ENCODE assay signal across 8 cellular contexts in the genomic region with DNA sequence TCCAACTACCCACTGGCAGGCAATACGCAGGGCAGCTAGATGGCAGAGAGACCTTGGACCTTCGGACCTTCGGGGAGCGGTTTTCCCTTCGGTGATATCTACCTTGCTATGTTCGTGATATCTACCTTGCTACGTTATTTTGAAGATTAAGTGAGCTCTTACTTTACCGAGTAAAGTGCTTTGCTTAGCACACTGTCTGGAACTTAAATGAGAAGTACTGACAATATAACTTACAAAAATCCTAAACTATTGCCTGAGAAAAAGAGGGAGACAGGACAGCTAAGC. TPM values are rescaled to one million over a fixed set of nuclear protein-coding genes. Genes with fewer than 3 reads are reported as not detected.
DNase-seq lines count a peak whose midpoint lies in the region; ATAC-seq and TF ChIP-seq lines count a peak whose summit lies in the region.

No MANE protein-coding gene starts in this region.

- TF ChIP-seq CTCF in mammary epithelial cell (conservative IDR thresholded peaks at IDR 0.05 in 1 of 2, IDR thresholded peaks at IDR 0.05 in 1 of 2; ENCODE audit: extremely low read depth in 1 of 2, insufficient read depth in 1 of 2, low read depth in 1 of 2, low read length in 2 of 2) = no peak

- H3K9me3 ChIP-seq in mammary epithelial cell (replicated peaks; ENCODE audit: insufficient read depth, low read length) (no peaks in the 10 kb centered on the region), muscle layer of duodenum (ENCODE audit: control insufficient read depth in 1 of 2, low read length in 2 of 2) (no peaks in the 10 kb centered on the region)

- intact Hi-C loops in mammary epithelial cell (cut with micrococcal nuclease) = loop anchor here (1.0 to 2.0 kb wide), 7 partner anchors 19 to 217 kb away; partner anchors contain the start of gene APLP2

- H3K79me2 ChIP-seq in mammary epithelial cell (ENCODE audit: insufficient read depth, low read length) = peaks cover 36% of the 10 kb centered on the region

- H3K27ac ChIP-seq in mammary epithelial cell (ENCODE audit: insufficient read depth, low read depth, low read length) (peak overlapping the region; percentile 100), muscle layer of duodenum (ENCODE audit: low read length) (peak overlapping the region; percentile 99)

- POLR2A ChIA-PET in HEK293T (lab: Yijun Ruan, JAX) = interaction anchor here (0.6 to 2.9 kb wide), 9 partner anchors 11 to 627 kb away, joined by 3 to 24 read pairs (median 3); partner anchors contain the start of genes APLP2 and BARX2

- peaks cover 14% of the 10 kb centered on the region for H3K4me1 ChIP-seq in mammary epithelial cell (ENCODE audit: insufficient read depth, low read length)
- peaks cover 0 to 10% of the 10 kb centered on the region in 2 donors for H3K4me1 ChIP-seq in muscle layer of duodenum (ENCODE audit: control insufficient read depth in 1 of 2, insufficient read depth in 2 of 2, low read length in 2 of 2)

- peak overlapping the region; percentile 84 for H3K4me2 ChIP-seq in mammary epithelial cell (ENCODE audit: insufficient read depth, low read depth, low read length)

- DNase-seq in mammary epithelial cell (no peak), HEK293T (ENCODE audit: extremely low spot score) (no peak), DMS53 treated with DMSO at 0.1 percent for 48 hours (lab: John Stamatoyannopoulos, UW; ENCODE audit: unreplicated experiment) (no peak)

- dilution Hi-C loops in mammary epithelial cell (cut with HindIII; ENCODE audit: low sequenced_read_pairs) = no loop called here

- no peak for TF ChIP-seq POLR2A in GM18505 (IDR thresholded peaks at IDR 0.05; ENCODE audit: borderline replicate concordance, extremely low read depth, insufficient read depth, insufficient read length)

- H2AFZ ChIP-seq in mammary epithelial cell (ENCODE audit: low read depth, low read length) = peak overlapping the region; percentile 97

- H3K4me3 ChIP-seq in mammary epithelial cell (replicated peaks in 1 of 3; ENCODE audit: insufficient read depth in 1 of 3, low read depth in 2 of 3, low read length in 3 of 3) = peak overlapping the region; percentile 70 to 95 (median 79)
- peak overlapping the region; percentile 61 to 84 for H3K4me3 ChIP-seq in muscle layer of duodenum (ENCODE audit: low read depth in 1 of 2, low read length in 2 of 2)

- BruUV-seq in mammary epithelial cell (replicated peaks; lab: Mats Ljungman, UMichigan) = TSS peak; percentile 77

- peak; percentile 23 for ATAC-seq in GM18498 (IDR thresholded peaks at IDR 0.05; ENCODE audit: unreplicated experiment)
- peak; percentile 11 for ATAC-seq in HG03280 (IDR thresholded peaks at IDR 0.05; ENCODE audit: unreplicated experiment)
- ATAC-seq in HG03378 (IDR thresholded peaks at IDR 0.05; ENCODE audit: unreplicated experiment) = no peak
- no peak for ATAC-seq in GM18505 (IDR thresholded peaks at IDR 0.05; ENCODE audit: unreplicated experiment)

- no peaks in the 10 kb centered on the region for H3K27me3 ChIP-seq in mammary epithelial cell (ENCODE audit: insufficient read depth, low read length)
- no peaks in the 10 kb centered on the region for H3K27me3 ChIP-seq in muscle layer of duodenum (ENCODE audit: low read depth, low read length)

- H4K20me1 ChIP-seq in mammary epithelial cell (ENCODE audit: insufficient read depth, low read length) = no peaks in the 10 kb centered on the region

- 0% methylated on average over 8 of the region's 8 CpGs for WGBS in mammary epithelial cell (ENCODE audit: low coverage, missing lambda C conversion rate)

- CTCF ChIA-PET in mammary epithelial cell (lab: Charles Lee; ENCODE audit: low non-redundant PET) (interaction anchor here (1.0 kb wide), 1 partner anchor 100 kb away, joined by 4 read pairs; no protein-coding TSS in a partner anchor), HEK293T (lab: Yijun Ruan, JAX) (interaction anchor here (0.7 kb wide), 1 partner anchor 69 kb away, joined by 3 read pairs; no protein-coding TSS in a partner anchor)

- peak overlapping the region; percentile 99 for H3K9ac ChIP-seq in mammary epithelial cell (ENCODE audit: insufficient read depth, low read length)

- in situ Hi-C loops in mammary epithelial cell (cut with MboI; ENCODE audit: low sequenced_read_pairs in 2 of 2) = loop anchor here in 1 of 2 donors (10.0 kb wide), 1 partner anchor 61 kb away; the partner anchor contains the start of gene APLP2

- H3K36me3 ChIP-seq in mammary epithelial cell (ENCODE audit: insufficient read depth, low read length) (no peaks in the 10 kb centered on the region), muscle layer of duodenum (ENCODE audit: control insufficient read depth in 1 of 2, insufficient read depth in 2 of 2, low read length in 2 of 2) (peaks cover 0 to 10% of the 10 kb centered on the region in 2 donors)

TF ChIP-seq in HEK293T, 16 proteins besides CTCF, POLR2A, EP300 and RAD21:
- no peak for TF ChIP-seq ELF4 (IDR thresholded peaks at IDR 0.05)
- no peak for TF ChIP-seq ZNF384 (IDR thresholded peaks at IDR 0.05)
- TF ChIP-seq L3MBTL2 (conservative IDR thresholded peaks at IDR 0.05) = no peak; the same call in 1 of the 2 replicates
- TF ChIP-seq CTBP1 (IDR thresholded peaks at IDR 0.05; ENCODE audit: borderline replicate concordance) = no peak
- no peak for TF ChIP-seq LEF1 (IDR thresholded peaks at IDR 0.05; ENCODE audit: borderline replicate concordance)
- no peak for TF ChIP-seq ARNT (IDR thresholded peaks at IDR 0.05)
- TF ChIP-seq FOXA1 (IDR thresholded peaks at IDR 0.05) = no peak
- no peak for TF ChIP-seq FOXK2 (IDR thresholded peaks at IDR 0.05)
- TF ChIP-seq SP1 (IDR thresholded peaks at IDR 0.05) = no peak
- TF ChIP-seq, protein P1, sequence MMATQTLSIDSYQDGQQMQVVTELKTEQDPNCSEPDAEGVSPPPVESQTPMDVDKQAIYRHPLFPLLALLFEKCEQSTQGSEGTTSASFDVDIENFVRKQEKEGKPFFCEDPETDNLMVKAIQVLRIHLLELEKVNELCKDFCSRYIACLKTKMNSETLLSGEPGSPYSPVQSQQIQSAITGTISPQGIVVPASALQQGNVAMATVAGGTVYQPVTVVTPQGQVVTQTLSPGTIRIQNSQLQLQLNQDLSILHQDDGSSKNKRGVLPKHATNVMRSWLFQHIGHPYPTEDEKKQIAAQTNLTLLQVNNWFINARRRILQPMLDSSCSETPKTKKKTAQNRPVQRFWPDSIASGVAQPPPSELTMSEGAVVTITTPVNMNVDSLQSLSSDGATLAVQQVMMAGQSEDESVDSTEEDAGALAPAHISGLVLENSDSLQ (IDR thresholded peaks at IDR 0.05) = no peak
- TF ChIP-seq SUZ12 (IDR thresholded peaks at IDR 0.05) = no peak
- no peak for TF ChIP-seq BHLHE40 (IDR thresholded peaks at IDR 0.05; ENCODE audit: borderline replicate concordance)
TF ChIP-seq in HEK293T: peak in this region for 0.

RNA-seq across cellular contexts. Expression of gene PRDM10, which starts 1.0 kb away (rescaled TPM):
- 1 to 10 TPM; 6.5 to 6.6 TPM for total RNA-seq in mammary epithelial cell
- polyA plus RNA-seq in mammary epithelial cell = 6.3 TPM
- polyA minus RNA-seq in mammary epithelial cell = 80.9 TPM

Comparison
In these comparisons a context has a peak if more than half of its experiments do, and no peak if none do; other contexts are left out.
1. ATAC-seq: peak in GM18498 (single experiment) and HG03280 (single experiment); none in HG03378 (single experiment) and GM18505 (single experiment).